Comparison of ENCODE assay signal across 18 cellular contexts in the genomic region with DNA sequence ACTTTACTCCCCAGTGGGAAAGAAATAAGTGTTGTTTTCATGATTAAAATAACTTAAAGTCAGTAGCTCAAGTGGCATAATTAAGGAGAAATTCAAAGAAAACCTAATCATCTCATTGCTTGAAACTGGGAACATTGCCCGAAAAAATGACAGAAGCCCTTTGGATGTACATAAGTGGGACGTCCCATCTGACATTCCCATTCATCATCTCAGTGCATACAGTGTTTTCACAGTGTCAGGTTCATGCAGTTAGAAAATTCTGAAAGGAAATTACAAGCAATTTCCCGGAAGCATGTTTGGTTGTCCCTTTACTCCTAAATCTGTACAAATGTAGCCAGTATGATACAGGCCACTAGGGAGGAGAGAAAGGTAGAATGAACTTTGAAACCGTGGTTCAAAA.
DNase-seq lines count a peak whose midpoint lies in the region; ATAC-seq, FAIRE-seq and TF ChIP-seq lines count a peak whose summit lies in the region.
"Had no signal": no experiment of that assay in that cellular context is flagged by ENCODE, and none has a peak within 500 bp of the region (broad histone marks: within the 10 kb centered on the region; RNA-seq: fewer than 3 reads in every experiment).

No MANE protein-coding gene starts in this region.

- H3K27ac Mint-ChIP-seq in astrocyte (ENCODE audit: unreplicated experiment), result no peak overlapping the region
- H3K27ac Mint-ChIP-seq in WTC11, result no peak overlapping the region
- H3K27ac Mint-ChIP-seq: CD4-positive, CD25-positive, alpha-beta regulatory T cell; CD8-positive, alpha-beta memory T cell; H9 had no signal

- POLR2A ChIA-PET in WTC11 (lab: Charles Lee), result no interaction called here

- no peak for TF ChIP-seq CTCF in astrocyte (IDR thresholded peaks at IDR 0.05; ENCODE audit: insufficient read depth, low read depth, low read length)
- no peak for TF ChIP-seq CTCF in WTC11 (IDR thresholded peaks at IDR 0.05)

- CTCF ChIA-PET in WTC11 (lab: Charles Lee), result interaction anchor here (2.0 kb wide), 1 partner anchor 57 kb away, joined by 5 read pairs; no protein-coding TSS in a partner anchor

- no peaks in the 10 kb centered on the region for H4K20me1 ChIP-seq in astrocyte (ENCODE audit: insufficient read depth, low read length)

- H3K27ac ChIP-seq in astrocyte (ENCODE audit: low read depth, low read length), result no peak overlapping the region

- H3K36me3 ChIP-seq in astrocyte (ENCODE audit: insufficient read depth, low read length), result peaks cover 3% of the 10 kb centered on the region
- H3K36me3 ChIP-seq: BE2C had no signal

- H2AFZ ChIP-seq in astrocyte (ENCODE audit: low read depth, low read length), result no peak overlapping the region

- no peaks in the 10 kb centered on the region for H3K9me3 ChIP-seq in astrocyte (ENCODE audit: insufficient read depth, low read depth, low read length)
- H3K9me3 ChIP-seq: BE2C, Caco-2 had no signal

- no peaks in the 10 kb centered on the region for H3K79me2 ChIP-seq in astrocyte (ENCODE audit: insufficient read depth, low read length)

- H3K9me3 Mint-ChIP-seq in astrocyte (ENCODE audit: unreplicated experiment) (peaks cover 2% of the 10 kb centered on the region), WTC11 (peaks cover 4% of the 10 kb centered on the region; the same call in 1 of the 2 replicates)
- H3K9me3 Mint-ChIP-seq: H9 had no signal

- H3K4me3 Mint-ChIP-seq in astrocyte (ENCODE audit: unreplicated experiment) (no peak overlapping the region), WTC11 (no peak overlapping the region)
- H3K4me3 Mint-ChIP-seq: CD8-positive, alpha-beta memory T cell; H9 had no signal

- H3K4me1 Mint-ChIP-seq in astrocyte (ENCODE audit: low read depth, unreplicated experiment) (peaks cover 3% of the 10 kb centered on the region), WTC11 (peaks cover 7% of the 10 kb centered on the region; the same call in 1 of the 2 replicates)
- H3K4me1 Mint-ChIP-seq: CD4-positive, CD25-positive, alpha-beta regulatory T cell; CD8-positive, alpha-beta memory T cell had no signal

- FAIRE-seq in astrocyte (lab: Jason Lieb, UNC), result no peak
- FAIRE-seq: D721Med, G401.6, GM12891, GM19239, H1 had no signal

- no peak overlapping the region for H3K4me3 ChIP-seq in astrocyte (ENCODE audit: insufficient read depth, low read depth, low read length)

- no peaks in the 10 kb centered on the region for H3K4me1 ChIP-seq in astrocyte (ENCODE audit: insufficient read depth, low read length)
- H3K4me1 ChIP-seq: BE2C, Caco-2 had no signal

- DNase-seq in COLO829 (ENCODE audit: low spot score) (peak; percentile 7), M059J (ENCODE audit: low read depth) (peak; percentile 5), astrocyte (ENCODE audit: low read depth) (peak; percentile 6), OCI-M1 (lab: John Stamatoyannopoulos, UW) (no peak), WTC11 (ENCODE audit: low spot score) (no peak)
- DNase-seq: ACHN; BE2C; C1 segment of cervical spinal cord; Caco-2; CD4-positive, CD25-positive, alpha-beta regulatory T cell; CD8-positive, alpha-beta memory T cell; H9 had no signal

- no peak overlapping the region for H3K9ac ChIP-seq in astrocyte (ENCODE audit: low read length)

- H3K36me3 Mint-ChIP-seq in astrocyte (ENCODE audit: low read depth, unreplicated experiment) (peaks cover 17% of the 10 kb centered on the region), WTC11 (peaks cover 32% of the 10 kb centered on the region)
- H3K36me3 Mint-ChIP-seq: CD4-positive, CD25-positive, alpha-beta regulatory T cell; CD8-positive, alpha-beta memory T cell had no signal

- H3K27me3 Mint-ChIP-seq in astrocyte (ENCODE audit: low read depth, unreplicated experiment), result no peaks in the 10 kb centered on the region
- no peaks in the 10 kb centered on the region for H3K27me3 Mint-ChIP-seq in WTC11 (ENCODE audit: low read depth)
- H3K27me3 Mint-ChIP-seq: CD8-positive, alpha-beta memory T cell had no signal

- H3K27me3 ChIP-seq in astrocyte (ENCODE audit: insufficient read depth, low read length), result no peaks in the 10 kb centered on the region
- H3K27me3 ChIP-seq: BE2C had no signal

- ATAC-seq in WTC11, result no peak
- ATAC-seq in HG02642 (IDR thresholded peaks at IDR 0.05; ENCODE audit: poor library complexity, unreplicated experiment), result no peak

- no peak overlapping the region for H3K4me2 ChIP-seq in astrocyte (ENCODE audit: low read length)

TF ChIP-seq in WTC11, 78 proteins besides CTCF, POLR2A, EP300 and RAD21:
- TF ChIP-seq CREM (CRISPR knock-in tag; IDR thresholded peaks at IDR 0.05) (no peak), ZNF138 (CRISPR knock-in tag; conservative IDR thresholded peaks at IDR 0.05) (no peak), ZNF396 (CRISPR knock-in tag; IDR thresholded peaks at IDR 0.05; ENCODE audit: borderline replicate concordance) (no peak), RORB (CRISPR knock-in tag; IDR thresholded peaks at IDR 0.05) (no peak), ZNF263 (CRISPR knock-in tag; IDR thresholded peaks at IDR 0.05; ENCODE audit: low read depth) (no peak), FOXP1 (CRISPR knock-in tag; IDR thresholded peaks at IDR 0.05; ENCODE audit: borderline replicate concordance) (no peak), GTF2I (CRISPR knock-in tag; conservative IDR thresholded peaks at IDR 0.05) (no peak), ATF1 (CRISPR knock-in tag; IDR thresholded peaks at IDR 0.05) (no peak)
- TF ChIP-seq, protein P1, sequence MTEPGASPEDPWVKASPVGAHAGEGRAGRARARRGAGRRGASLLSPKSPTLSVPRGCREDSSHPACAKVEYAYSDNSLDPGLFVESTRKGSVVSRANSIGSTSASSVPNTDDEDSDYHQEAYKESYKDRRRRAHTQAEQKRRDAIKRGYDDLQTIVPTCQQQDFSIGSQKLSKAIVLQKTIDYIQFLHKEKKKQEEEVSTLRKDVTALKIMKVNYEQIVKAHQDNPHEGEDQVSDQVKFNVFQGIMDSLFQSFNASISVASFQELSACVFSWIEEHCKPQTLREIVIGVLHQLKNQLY (CRISPR knock-in tag; IDR thresholded peaks at IDR 0.05), result no peak
- TF ChIP-seq, protein P2, sequence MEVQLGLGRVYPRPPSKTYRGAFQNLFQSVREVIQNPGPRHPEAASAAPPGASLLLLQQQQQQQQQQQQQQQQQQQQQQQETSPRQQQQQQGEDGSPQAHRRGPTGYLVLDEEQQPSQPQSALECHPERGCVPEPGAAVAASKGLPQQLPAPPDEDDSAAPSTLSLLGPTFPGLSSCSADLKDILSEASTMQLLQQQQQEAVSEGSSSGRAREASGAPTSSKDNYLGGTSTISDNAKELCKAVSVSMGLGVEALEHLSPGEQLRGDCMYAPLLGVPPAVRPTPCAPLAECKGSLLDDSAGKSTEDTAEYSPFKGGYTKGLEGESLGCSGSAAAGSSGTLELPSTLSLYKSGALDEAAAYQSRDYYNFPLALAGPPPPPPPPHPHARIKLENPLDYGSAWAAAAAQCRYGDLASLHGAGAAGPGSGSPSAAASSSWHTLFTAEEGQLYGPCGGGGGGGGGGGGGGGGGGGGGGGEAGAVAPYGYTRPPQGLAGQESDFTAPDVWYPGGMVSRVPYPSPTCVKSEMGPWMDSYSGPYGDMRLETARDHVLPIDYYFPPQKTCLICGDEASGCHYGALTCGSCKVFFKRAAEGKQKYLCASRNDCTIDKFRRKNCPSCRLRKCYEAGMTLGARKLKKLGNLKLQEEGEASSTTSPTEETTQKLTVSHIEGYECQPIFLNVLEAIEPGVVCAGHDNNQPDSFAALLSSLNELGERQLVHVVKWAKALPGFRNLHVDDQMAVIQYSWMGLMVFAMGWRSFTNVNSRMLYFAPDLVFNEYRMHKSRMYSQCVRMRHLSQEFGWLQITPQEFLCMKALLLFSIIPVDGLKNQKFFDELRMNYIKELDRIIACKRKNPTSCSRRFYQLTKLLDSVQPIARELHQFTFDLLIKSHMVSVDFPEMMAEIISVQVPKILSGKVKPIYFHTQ (CRISPR knock-in tag; IDR thresholded peaks at IDR 0.05), result no peak
- TF ChIP-seq, protein P3, sequence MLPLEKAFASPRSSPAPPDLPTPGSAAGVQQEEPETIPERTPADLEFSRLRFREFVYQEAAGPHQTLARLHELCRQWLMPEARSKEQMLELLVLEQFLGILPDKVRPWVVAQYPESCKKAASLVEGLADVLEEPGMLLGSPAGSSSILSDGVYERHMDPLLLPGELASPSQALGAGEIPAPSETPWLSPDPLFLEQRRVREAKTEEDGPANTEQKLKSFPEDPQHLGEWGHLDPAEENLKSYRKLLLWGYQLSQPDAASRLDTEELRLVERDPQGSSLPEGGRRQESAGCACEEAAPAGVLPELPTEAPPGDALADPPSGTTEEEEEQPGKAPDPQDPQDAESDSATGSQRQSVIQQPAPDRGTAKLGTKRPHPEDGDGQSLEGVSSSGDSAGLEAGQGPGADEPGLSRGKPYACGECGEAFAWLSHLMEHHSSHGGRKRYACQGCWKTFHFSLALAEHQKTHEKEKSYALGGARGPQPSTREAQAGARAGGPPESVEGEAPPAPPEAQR (CRISPR knock-in tag; IDR thresholded peaks at IDR 0.05), result no peak

Comparison
In these comparisons a context has a peak if more than half of its experiments do, and no peak if none do; other contexts are left out.
1. DNase-seq: peak in COLO829 (single experiment), M059J (single experiment) and astrocyte (single experiment); none in OCI-M1 (single experiment) and WTC11 (single experiment).